ENCODE assay signal across 1 cellular context in the genomic region with DNA sequence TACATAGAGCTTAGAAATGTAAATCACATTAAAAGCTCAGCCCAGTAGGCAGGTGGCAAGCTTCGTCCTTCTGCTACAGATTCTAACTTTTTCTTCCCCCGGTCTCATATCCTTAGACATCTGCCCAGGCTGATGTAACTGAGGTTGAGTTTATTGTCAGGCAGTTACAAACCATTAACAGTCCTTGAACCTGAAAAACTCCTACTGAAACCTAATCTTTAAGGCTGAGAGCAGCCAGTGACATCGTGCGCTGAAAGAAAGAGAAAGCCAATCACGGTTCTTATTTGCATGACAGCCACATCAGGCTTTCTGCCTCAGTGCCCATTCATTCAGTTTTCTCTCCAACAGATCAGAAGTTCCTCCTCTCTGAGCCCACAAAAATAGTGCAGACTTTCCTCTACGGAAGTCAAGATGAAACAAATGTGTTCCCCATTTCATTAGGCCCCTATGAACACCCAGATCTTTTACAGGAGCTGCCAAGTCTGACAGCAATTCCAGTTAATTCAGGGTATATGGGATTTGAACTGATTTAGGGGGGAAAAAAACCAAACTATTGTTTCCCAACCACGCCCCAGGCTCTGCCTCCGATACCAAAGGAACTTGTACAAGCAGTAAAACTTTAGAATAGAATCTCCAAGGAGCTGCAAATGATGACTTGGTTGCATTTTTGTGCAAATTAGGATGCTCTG.
TF ChIP-seq lines count a peak whose summit lies in the region.

A gene with protein sequence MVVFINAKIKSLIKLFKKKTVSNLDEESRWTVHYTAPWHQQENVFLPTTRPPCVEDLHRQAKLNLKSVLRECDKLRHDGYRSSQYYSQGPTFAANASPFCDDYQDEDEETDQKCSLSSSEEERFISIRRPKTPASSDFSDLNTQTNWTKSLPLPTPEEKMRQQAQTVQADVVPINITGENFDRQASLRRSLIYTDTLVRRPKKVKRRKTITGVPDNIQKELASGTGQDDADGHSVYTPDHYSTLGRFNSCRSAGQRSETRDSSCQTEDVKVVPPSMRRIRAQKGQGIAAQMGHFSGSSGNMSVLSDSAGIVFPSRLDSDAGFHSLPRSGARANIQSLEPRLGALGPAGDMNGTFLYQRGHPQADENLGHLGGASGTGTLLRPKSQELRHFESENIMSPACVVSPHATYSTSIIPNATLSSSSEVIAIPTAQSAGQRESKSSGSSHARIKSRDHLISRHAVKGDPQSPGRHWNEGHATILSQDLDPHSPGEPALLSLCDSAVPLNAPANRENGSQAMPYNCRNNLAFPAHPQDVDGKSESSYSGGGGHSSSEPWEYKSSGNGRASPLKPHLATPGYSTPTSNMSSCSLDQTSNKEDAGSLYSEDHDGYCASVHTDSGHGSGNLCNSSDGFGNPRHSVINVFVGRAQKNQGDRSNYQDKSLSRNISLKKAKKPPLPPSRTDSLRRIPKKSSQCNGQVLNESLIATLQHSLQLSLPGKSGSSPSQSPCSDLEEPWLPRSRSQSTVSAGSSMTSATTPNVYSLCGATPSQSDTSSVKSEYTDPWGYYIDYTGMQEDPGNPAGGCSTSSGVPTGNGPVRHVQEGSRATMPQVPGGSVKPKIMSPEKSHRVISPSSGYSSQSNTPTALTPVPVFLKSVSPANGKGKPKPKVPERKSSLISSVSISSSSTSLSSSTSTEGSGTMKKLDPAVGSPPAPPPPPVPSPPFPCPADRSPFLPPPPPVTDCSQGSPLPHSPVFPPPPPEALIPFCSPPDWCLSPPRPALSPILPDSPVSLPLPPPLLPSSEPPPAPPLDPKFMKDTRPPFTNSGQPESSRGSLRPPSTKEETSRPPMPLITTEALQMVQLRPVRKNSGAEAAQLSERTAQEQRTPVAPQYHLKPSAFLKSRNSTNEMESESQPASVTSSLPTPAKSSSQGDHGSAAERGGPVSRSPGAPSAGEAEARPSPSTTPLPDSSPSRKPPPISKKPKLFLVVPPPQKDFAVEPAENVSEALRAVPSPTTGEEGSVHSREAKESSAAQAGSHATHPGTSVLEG (N-terminal part only) (minus strand): TSS at position 192 of the 689 bp plus-strand sequence. CDS start 204 bp downstream, outside the sequence.

TF ChIP-seq in GM12878, 131 proteins besides CTCF, POLR2A, EP300 and RAD21:
- peak; percentile 42 for TF ChIP-seq IKZF1 (conservative IDR thresholded peaks at IDR 0.05)
- TF ChIP-seq, protein P1, sequence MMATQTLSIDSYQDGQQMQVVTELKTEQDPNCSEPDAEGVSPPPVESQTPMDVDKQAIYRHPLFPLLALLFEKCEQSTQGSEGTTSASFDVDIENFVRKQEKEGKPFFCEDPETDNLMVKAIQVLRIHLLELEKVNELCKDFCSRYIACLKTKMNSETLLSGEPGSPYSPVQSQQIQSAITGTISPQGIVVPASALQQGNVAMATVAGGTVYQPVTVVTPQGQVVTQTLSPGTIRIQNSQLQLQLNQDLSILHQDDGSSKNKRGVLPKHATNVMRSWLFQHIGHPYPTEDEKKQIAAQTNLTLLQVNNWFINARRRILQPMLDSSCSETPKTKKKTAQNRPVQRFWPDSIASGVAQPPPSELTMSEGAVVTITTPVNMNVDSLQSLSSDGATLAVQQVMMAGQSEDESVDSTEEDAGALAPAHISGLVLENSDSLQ (IDR thresholded peaks at IDR 0.05) = peak; percentile 79
- no peak for TF ChIP-seq KAT2A (conservative IDR thresholded peaks at IDR 0.05; ENCODE audit: control insufficient read depth, low read depth, low read length)
- TF ChIP-seq, protein P2, sequence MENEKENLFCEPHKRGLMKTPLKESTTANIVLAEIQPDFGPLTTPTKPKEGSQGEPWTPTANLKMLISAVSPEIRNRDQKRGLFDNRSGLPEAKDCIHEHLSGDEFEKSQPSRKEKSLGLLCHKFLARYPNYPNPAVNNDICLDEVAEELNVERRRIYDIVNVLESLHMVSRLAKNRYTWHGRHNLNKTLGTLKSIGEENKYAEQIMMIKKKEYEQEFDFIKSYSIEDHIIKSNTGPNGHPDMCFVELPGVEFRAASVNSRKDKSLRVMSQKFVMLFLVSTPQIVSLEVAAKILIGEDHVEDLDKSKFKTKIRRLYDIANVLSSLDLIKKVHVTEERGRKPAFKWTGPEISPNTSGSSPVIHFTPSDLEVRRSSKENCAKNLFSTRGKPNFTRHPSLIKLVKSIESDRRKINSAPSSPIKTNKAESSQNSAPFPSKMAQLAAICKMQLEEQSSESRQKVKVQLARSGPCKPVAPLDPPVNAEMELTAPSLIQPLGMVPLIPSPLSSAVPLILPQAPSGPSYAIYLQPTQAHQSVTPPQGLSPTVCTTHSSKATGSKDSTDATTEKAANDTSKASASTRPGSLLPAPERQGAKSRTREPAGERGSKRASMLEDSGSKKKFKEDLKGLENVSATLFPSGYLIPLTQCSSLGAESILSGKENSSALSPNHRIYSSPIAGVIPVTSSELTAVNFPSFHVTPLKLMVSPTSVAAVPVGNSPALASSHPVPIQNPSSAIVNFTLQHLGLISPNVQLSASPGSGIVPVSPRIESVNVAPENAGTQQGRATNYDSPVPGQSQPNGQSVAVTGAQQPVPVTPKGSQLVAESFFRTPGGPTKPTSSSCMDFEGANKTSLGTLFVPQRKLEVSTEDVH (IDR thresholded peaks at IDR 0.05; ENCODE audit: low read depth, partially characterized antibody) = peak; percentile 1
- TF ChIP-seq GATAD2B (conservative IDR thresholded peaks at IDR 0.05; ENCODE audit: low read depth) = 0 out of 2 replicates have a peak, but pooled peaks have one; percentile 26
